9 cellular contexts compared by ENCODE assay signal in the genomic region with DNA sequence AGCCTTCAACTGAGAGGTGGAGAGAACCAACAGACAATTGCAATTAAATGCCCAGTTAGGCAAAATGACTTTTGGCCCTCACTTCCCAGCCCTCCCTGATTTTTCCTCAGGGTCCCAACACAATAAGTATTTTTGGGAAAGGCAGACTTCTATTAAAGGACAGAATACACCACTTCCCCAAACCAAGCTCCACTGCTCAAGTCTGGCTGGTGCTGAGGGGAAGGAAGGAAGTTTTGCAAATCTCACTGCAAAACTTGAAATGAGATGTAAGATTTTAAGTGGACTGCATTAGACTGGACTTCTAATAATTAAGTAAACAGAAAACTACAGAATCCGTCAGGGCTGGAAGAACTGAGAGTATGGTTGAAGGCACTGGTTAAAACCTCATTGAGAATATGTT. TPM values are rescaled to one million over a fixed set of nuclear protein-coding genes. Genes with fewer than 3 reads are reported as not detected.
DNase-seq lines count a peak whose midpoint lies in the region; ATAC-seq and TF ChIP-seq lines count a peak whose summit lies in the region.
"Had no signal": no experiment of that assay in that cellular context is flagged by ENCODE, and none has a peak within 500 bp of the region (broad histone marks: within the 10 kb centered on the region; RNA-seq: fewer than 3 reads in every experiment).

No MANE protein-coding gene starts in this region.

- no peaks in the 10 kb centered on the region for H3K36me3 ChIP-seq in spleen
- H3K36me3 ChIP-seq in gastroesophageal sphincter, result no peaks in the 10 kb centered on the region

- H3K9me3 Mint-ChIP-seq in activated CD4-positive, alpha-beta T cell treated with anti-CD3 and anti-CD28 coated beads for 36 hours (ENCODE audit: low read depth), result no peaks in the 10 kb centered on the region
- H3K9me3 Mint-ChIP-seq in dendritic cell treated with granulocyte-macrophage colony-stimulating factor and Interleukin-4, amounts not matched to agents 40 ng/mL and 50 ng/mL, for 4 days, result peaks cover 17% of the 10 kb centered on the region

- CTCF ChIA-PET in activated CD4-positive, alpha-beta T cell treated with anti-CD3 and anti-CD28 coated beads for 36 hours (lab: Charles Lee), result interaction anchor here (1.0 kb wide), 1 partner anchor 27 kb away, joined by 3 read pairs; no protein-coding TSS in a partner anchor

- ATAC-seq in activated CD4-positive, alpha-beta T cell treated with anti-CD3 and anti-CD28 coated beads for 36 hours, result no peak
- ATAC-seq in gastroesophageal sphincter (no peak), HG02981 (IDR thresholded peaks at IDR 0.05; ENCODE audit: unreplicated experiment) (no peak)

- peaks cover 18 to 51% (median 36%) of the 10 kb centered on the region in 6 donors for H3K4me1 ChIP-seq in spleen
- peaks cover 0 to 28% (median 8%) of the 10 kb centered on the region in 3 donors for H3K4me1 ChIP-seq in gastroesophageal sphincter

- no peak for TF ChIP-seq POLR2A in spleen (IDR thresholded peaks at IDR 0.05)
- TF ChIP-seq POLR2A in gastroesophageal sphincter (IDR thresholded peaks at IDR 0.05), result no peak

- peaks cover 0 to 9% (median 0%) of the 10 kb centered on the region in 8 donors for H3K9me3 ChIP-seq in spleen
- H3K9me3 ChIP-seq in gastroesophageal sphincter, result no peaks in the 10 kb centered on the region

- TF ChIP-seq EP300 in gastroesophageal sphincter (IDR thresholded peaks at IDR 0.05), result no peak

- H3K27me3 Mint-ChIP-seq in activated CD4-positive, alpha-beta T cell treated with anti-CD3 and anti-CD28 coated beads for 36 hours, result no peaks in the 10 kb centered on the region
- no peaks in the 10 kb centered on the region for H3K27me3 Mint-ChIP-seq in dendritic cell treated with granulocyte-macrophage colony-stimulating factor and Interleukin-4, amounts not matched to agents 40 ng/mL and 50 ng/mL, for 4 days

- POLR2A ChIA-PET in activated CD4-positive, alpha-beta T cell treated with anti-CD3 and anti-CD28 coated beads for 36 hours (lab: Charles Lee), result no interaction called here

- H3K27me3 ChIP-seq in spleen (replicated peaks in 1 of 7) (no peaks in the 10 kb centered on the region), gastroesophageal sphincter (no peaks in the 10 kb centered on the region)

- peak overlapping the region; percentile 74 for H3K4me3 Mint-ChIP-seq in activated CD4-positive, alpha-beta T cell treated with anti-CD3 and anti-CD28 coated beads for 36 hours
- peak overlapping the region; percentile 75 for H3K4me3 Mint-ChIP-seq in dendritic cell treated with granulocyte-macrophage colony-stimulating factor and Interleukin-4, amounts not matched to agents 40 ng/mL and 50 ng/mL, for 4 days

- H3K36me3 Mint-ChIP-seq in activated CD4-positive, alpha-beta T cell treated with anti-CD3 and anti-CD28 coated beads for 36 hours (ENCODE audit: low read depth), result no peaks in the 10 kb centered on the region
- H3K36me3 Mint-ChIP-seq in dendritic cell treated with granulocyte-macrophage colony-stimulating factor and Interleukin-4, amounts not matched to agents 40 ng/mL and 50 ng/mL, for 4 days (ENCODE audit: low read depth), result peaks cover 6% of the 10 kb centered on the region

- H3K27ac Mint-ChIP-seq in activated CD4-positive, alpha-beta T cell treated with anti-CD3 and anti-CD28 coated beads for 36 hours, result no peak overlapping the region
- H3K27ac Mint-ChIP-seq in dendritic cell treated with granulocyte-macrophage colony-stimulating factor and Interleukin-4, amounts not matched to agents 40 ng/mL and 50 ng/mL, for 4 days, result peak overlapping the region; percentile 80

- H3K4me1 Mint-ChIP-seq in activated CD4-positive, alpha-beta T cell treated with anti-CD3 and anti-CD28 coated beads for 36 hours, result peaks cover 29% of the 10 kb centered on the region
- peaks cover 73% of the 10 kb centered on the region for H3K4me1 Mint-ChIP-seq in dendritic cell treated with granulocyte-macrophage colony-stimulating factor and Interleukin-4, amounts not matched to agents 40 ng/mL and 50 ng/mL, for 4 days (ENCODE audit: low read depth)

- TF ChIP-seq CTCF in spleen (IDR thresholded peaks at IDR 0.05 in 8 of 11, conservative IDR thresholded peaks at IDR 0.05 in 3 of 11) (no peak), gastroesophageal sphincter (IDR thresholded peaks at IDR 0.05) (no peak)

- DNase-seq in activated CD4-positive, alpha-beta T cell treated with anti-CD3 and anti-CD28 coated beads for 36 hours, result no peak
- no peak for DNase-seq in activated CD4-positive, alpha-beta T cell treated with anti-CD3 and anti-CD28 coated beads for 4 hours
- peak; percentile 15 to 37 for DNase-seq in NOMO-1 (lab: John Stamatoyannopoulos, UW; ENCODE audit: unreplicated experiment in 2 of 2)
- DNase-seq in spleen, result no peak
- no peak for DNase-seq in cerebellar nuclear complex (lab: John Stamatoyannopoulos, UW)
- DNase-seq: stimulated activated CD4-positive, alpha-beta T cell treated with anti-CD3 and anti-CD28 coated beads, Interleukin-2, amount 100 ng/mL, for 24 hours had no signal

- H3K27ac ChIP-seq in spleen (peak overlapping the region; percentile 4 to 89 (median 80)), gastroesophageal sphincter (peak overlapping the region in 2 of 4 donors; percentile 75 to 76)

- H3K4me3 ChIP-seq in spleen (peak overlapping the region in 1 of 8 donors; percentile 73), gastroesophageal sphincter (no peak overlapping the region)

- 26 to 42% (median 41%) methylated on average over 1 of the region's 1 CpG for WGBS in spleen, 5 donors
- WGBS in gastroesophageal sphincter (ENCODE audit: low coverage in 1 of 2), 2 donors, result 79% methylated on average over 1 of the region's 1 CpG; no CpG with 5 or more reads in 1 of the 2 donors

- intact Hi-C loops in activated CD4-positive, alpha-beta T cell treated with anti-CD3 and anti-CD28 coated beads for 36 hours (cut with DNase I, micrococcal nuclease), result no loop called here
- intact Hi-C loops in dendritic cell treated with granulocyte-macrophage colony-stimulating factor and Interleukin-4, amounts not matched to agents 40 ng/mL and 50 ng/mL, for 4 days (cut with micrococcal nuclease), result no loop called here
- intact Hi-C loops in spleen (cut with DNase I; ENCODE audit: low total_unique reads), result no loop called here

RNA-seq across cellular contexts. Expression of gene CD1D, which starts 32.2 kb away (rescaled TPM):
- under 1 TPM in 1 of 2 experiments, not detected in 1; 0.07 TPM for total RNA-seq in activated CD4-positive, alpha-beta T cell treated with anti-CD3 and anti-CD28 coated beads for 36 hours
- 10 to 100 TPM; 14.7 to 28.5 (median 23.0) TPM for total RNA-seq in spleen
- 10 to 100 TPM; 26.7 to 62.8 (median 28.3) TPM for polyA plus RNA-seq in spleen
- 1 to 10 TPM in 2 of 4 donors, under 1 TPM in 2; 0.16 to 2.7 (median 0.94) TPM for total RNA-seq in gastroesophageal sphincter

Comparison
In these comparisons a context has a peak if more than half of its experiments do, and no peak if none do; other contexts are left out.
1. DNase-seq: peak in NOMO-1 (2 of 2); none in activated CD4-positive, alpha-beta T cell treated with anti-CD3 and anti-CD28 coated beads for 36 hours (single experiment), activated CD4-positive, alpha-beta T cell treated with anti-CD3 and anti-CD28 coated beads for 4 hours (0 of 2), spleen (single experiment) and cerebellar nuclear complex (0 of 2).
2. RNA of gene CD1D, which starts 32.2 kb away (total RNA-seq): 14.7 to 28.5 TPM in spleen; 0.16 to 2.7 TPM in gastroesophageal sphincter and 0.07 TPM in activated CD4-positive, alpha-beta T cell treated with anti-CD3 and anti-CD28 coated beads for 36 hours; every median in the first group is over 4 times any median in the second.